Comparison of ENCODE assay signal across 2 cellular contexts in genomic region chr10:110456523-110457091, GRCh38.
TF ChIP-seq lines count a peak whose summit lies in the region.

No MANE protein-coding gene starts in this region.

TF ChIP-seq in liver, 16 proteins besides CTCF, POLR2A, EP300 and RAD21 (continued from another document):
- TF ChIP-seq GABPA (IDR thresholded peaks at IDR 0.05 in 1 of 2, conservative IDR thresholded peaks at IDR 0.05 in 1 of 2) (peak in 1 of 2 donors; percentile 16), TAF1 (conservative IDR thresholded peaks at IDR 0.05) (no peak), EGR1 (IDR thresholded peaks at IDR 0.05; ENCODE audit: low read depth in 2 of 2) (peak; percentile 91 to 99), NR2F2 (IDR thresholded peaks at IDR 0.05) (peak; percentile 84), FOXA1 (IDR thresholded peaks at IDR 0.05) (no peak), SP1 (IDR thresholded peaks at IDR 0.05) (peak; percentile 16), RXRA (IDR thresholded peaks at IDR 0.05) (peak; percentile 62 to 65), HNF4A (conservative IDR thresholded peaks at IDR 0.05) (peak; percentile 73 to 78), ZBTB33 (IDR thresholded peaks at IDR 0.05) (no peak), FOXA2 (IDR thresholded peaks at IDR 0.05) (no peak)
- TF ChIP-seq, protein P1, sequence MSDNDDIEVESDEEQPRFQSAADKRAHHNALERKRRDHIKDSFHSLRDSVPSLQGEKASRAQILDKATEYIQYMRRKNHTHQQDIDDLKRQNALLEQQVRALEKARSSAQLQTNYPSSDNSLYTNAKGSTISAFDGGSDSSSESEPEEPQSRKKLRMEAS (IDR thresholded peaks at IDR 0.05), result no peak
- TF ChIP-seq, protein P2, sequence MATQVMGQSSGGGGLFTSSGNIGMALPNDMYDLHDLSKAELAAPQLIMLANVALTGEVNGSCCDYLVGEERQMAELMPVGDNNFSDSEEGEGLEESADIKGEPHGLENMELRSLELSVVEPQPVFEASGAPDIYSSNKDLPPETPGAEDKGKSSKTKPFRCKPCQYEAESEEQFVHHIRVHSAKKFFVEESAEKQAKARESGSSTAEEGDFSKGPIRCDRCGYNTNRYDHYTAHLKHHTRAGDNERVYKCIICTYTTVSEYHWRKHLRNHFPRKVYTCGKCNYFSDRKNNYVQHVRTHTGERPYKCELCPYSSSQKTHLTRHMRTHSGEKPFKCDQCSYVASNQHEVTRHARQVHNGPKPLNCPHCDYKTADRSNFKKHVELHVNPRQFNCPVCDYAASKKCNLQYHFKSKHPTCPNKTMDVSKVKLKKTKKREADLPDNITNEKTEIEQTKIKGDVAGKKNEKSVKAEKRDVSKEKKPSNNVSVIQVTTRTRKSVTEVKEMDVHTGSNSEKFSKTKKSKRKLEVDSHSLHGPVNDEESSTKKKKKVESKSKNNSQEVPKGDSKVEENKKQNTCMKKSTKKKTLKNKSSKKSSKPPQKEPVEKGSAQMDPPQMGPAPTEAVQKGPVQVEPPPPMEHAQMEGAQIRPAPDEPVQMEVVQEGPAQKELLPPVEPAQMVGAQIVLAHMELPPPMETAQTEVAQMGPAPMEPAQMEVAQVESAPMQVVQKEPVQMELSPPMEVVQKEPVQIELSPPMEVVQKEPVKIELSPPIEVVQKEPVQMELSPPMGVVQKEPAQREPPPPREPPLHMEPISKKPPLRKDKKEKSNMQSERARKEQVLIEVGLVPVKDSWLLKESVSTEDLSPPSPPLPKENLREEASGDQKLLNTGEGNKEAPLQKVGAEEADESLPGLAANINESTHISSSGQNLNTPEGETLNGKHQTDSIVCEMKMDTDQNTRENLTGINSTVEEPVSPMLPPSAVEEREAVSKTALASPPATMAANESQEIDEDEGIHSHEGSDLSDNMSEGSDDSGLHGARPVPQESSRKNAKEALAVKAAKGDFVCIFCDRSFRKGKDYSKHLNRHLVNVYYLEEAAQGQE (IDR thresholded peaks at IDR 0.05), result peak; percentile 66
TF ChIP-seq in liver: peak in this region for 10.

TF ChIP-seq in HepG2, 621 proteins besides CTCF, POLR2A, EP300 and RAD21 (continued from another document):
- TF ChIP-seq, protein P3, sequence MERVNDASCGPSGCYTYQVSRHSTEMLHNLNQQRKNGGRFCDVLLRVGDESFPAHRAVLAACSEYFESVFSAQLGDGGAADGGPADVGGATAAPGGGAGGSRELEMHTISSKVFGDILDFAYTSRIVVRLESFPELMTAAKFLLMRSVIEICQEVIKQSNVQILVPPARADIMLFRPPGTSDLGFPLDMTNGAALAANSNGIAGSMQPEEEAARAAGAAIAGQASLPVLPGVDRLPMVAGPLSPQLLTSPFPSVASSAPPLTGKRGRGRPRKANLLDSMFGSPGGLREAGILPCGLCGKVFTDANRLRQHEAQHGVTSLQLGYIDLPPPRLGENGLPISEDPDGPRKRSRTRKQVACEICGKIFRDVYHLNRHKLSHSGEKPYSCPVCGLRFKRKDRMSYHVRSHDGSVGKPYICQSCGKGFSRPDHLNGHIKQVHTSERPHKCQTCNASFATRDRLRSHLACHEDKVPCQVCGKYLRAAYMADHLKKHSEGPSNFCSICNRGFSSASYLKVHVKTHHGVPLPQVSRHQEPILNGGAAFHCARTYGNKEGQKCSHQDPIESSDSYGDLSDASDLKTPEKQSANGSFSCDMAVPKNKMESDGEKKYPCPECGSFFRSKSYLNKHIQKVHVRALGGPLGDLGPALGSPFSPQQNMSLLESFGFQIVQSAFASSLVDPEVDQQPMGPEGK (CRISPR knock-in tag; IDR thresholded peaks at IDR 0.05), result no peak
- no peak for TF ChIP-seq SMAD9 (CRISPR knock-in tag; IDR thresholded peaks at IDR 0.05)
- TF ChIP-seq ZNF337 (CRISPR knock-in tag; IDR thresholded peaks at IDR 0.05; ENCODE audit: borderline replicate concordance, low read depth), result no peak
- TF ChIP-seq SNAI1 (CRISPR knock-in tag; IDR thresholded peaks at IDR 0.05; ENCODE audit: borderline replicate concordance), result no peak
- no peak for TF ChIP-seq ZC3H13 (CRISPR knock-in tag; IDR thresholded peaks at IDR 0.05)
TF ChIP-seq in HepG2: peak in this region for 0.
